In genomic region chr4:5399790-5400421, GRCh38 we compare ENCODE assay signal across 8 cellular contexts.
A peak's percentile ranks its signal among the peaks of the same experiment; 100 is the strongest.
DNase-seq lines count a peak whose midpoint lies in the region; ATAC-seq, FAIRE-seq and TF ChIP-seq lines count a peak whose summit lies in the region.

No MANE protein-coding gene starts in this region.

- H3K4me1 ChIP-seq in A549 (no peaks in the 10 kb centered on the region), RWPE2 (ENCODE audit: insufficient read depth, poor library complexity, severe bottlenecking) (no peaks in the 10 kb centered on the region)

- peaks cover 4% of the 10 kb centered on the region for H3K9me3 Mint-ChIP-seq in activated CD8-positive, alpha-beta memory T cell treated with anti-CD3 and anti-CD28 coated beads, Interleukin-2, amount 10 ng/mL, durations not matched to agents 7 days and 5 days (ENCODE audit: low read depth)
- H3K9me3 Mint-ChIP-seq in activated naive CD4-positive, alpha-beta T cell treated with anti-CD3 and anti-CD28 coated beads, Interleukin-2, amount 10 ng/mL, durations not matched to agents 7 days and 5 days = peaks cover 8% of the 10 kb centered on the region

- H3K27me3 ChIP-seq in RWPE2 (ENCODE audit: insufficient read depth, poor library complexity, severe bottlenecking) = peaks cover 4% of the 10 kb centered on the region

- TF ChIP-seq POLR2A in A549 (IDR thresholded peaks at IDR 0.05; ENCODE audit: low read length) = no peak

- H3K4me2 ChIP-seq in A549 = no peak overlapping the region

- peak; percentile 35 to 53; a peak in 3 of 5 replicates for TF ChIP-seq RAD21 in A549 (conservative IDR thresholded peaks at IDR 0.05 in 1 of 2, IDR thresholded peaks at IDR 0.05 in 1 of 2)

- peak in 1 of 2 experiments; percentile 79; a peak in 3 of 6 replicates for ATAC-seq in A549
- peak; percentile 46 for ATAC-seq in GM18867 (IDR thresholded peaks at IDR 0.05; ENCODE audit: unreplicated experiment)
- peak; percentile 27; the same call in 1 of the 3 replicates for ATAC-seq in RWPE2 (ENCODE audit: low read depth)
- ATAC-seq in HG03175 (IDR thresholded peaks at IDR 0.05; ENCODE audit: unreplicated experiment) = no peak
- no peak for ATAC-seq in activated CD8-positive, alpha-beta memory T cell treated with anti-CD3 and anti-CD28 coated beads, Interleukin-2, amount 10 ng/mL, durations not matched to agents 7 days and 5 days

- peak; percentile 49 for TF ChIP-seq CTCF in A549 (IDR thresholded peaks at IDR 0.05)
- TF ChIP-seq CTCF in RWPE2 (IDR thresholded peaks at IDR 0.05; ENCODE audit: poor library complexity, severe bottlenecking) = peak; percentile 70

- POLR2A ChIA-PET in A549 (lab: Yijun Ruan, JAX) = no interaction called here

- CTCF ChIA-PET in A549 (lab: Yijun Ruan, JAX) = interaction anchor here (0.6 to 1.8 kb wide), 25 partner anchors 9 to 597 kb away, joined by 3 to 8 read pairs (median 4); partner anchors contain the start of gene EVC2
- CTCF ChIA-PET in activated CD8-positive, alpha-beta memory T cell treated with anti-CD3 and anti-CD28 coated beads, Interleukin-2, amount 10 ng/mL, durations not matched to agents 7 days and 5 days (lab: Charles Lee) = interaction anchor here (1.0 kb wide), 1 partner anchor 9 kb away, joined by 3 read pairs; no protein-coding TSS in a partner anchor
- CTCF ChIA-PET in activated naive CD4-positive, alpha-beta T cell treated with anti-CD3 and anti-CD28 coated beads, Interleukin-2, amount 10 ng/mL, durations not matched to agents 7 days and 5 days (lab: Charles Lee) = no interaction called here

- H3K4me3 ChIP-seq in A549 (no peak overlapping the region), RWPE2 (ENCODE audit: severe bottlenecking) (no peak overlapping the region)

- no peaks in the 10 kb centered on the region for H3K36me3 ChIP-seq in RWPE2 (ENCODE audit: low read depth)

- H3K27ac ChIP-seq in A549 = no peak overlapping the region
- H3K27ac ChIP-seq in RWPE2 (ENCODE audit: poor library complexity, severe bottlenecking) = no peak overlapping the region

- H3K9me3 ChIP-seq in A549 (no peaks in the 10 kb centered on the region; the same call in 1 of the 3 replicates), RWPE2 (ENCODE audit: severe bottlenecking) (no peaks in the 10 kb centered on the region)

- no peaks in the 10 kb centered on the region for H3K36me3 Mint-ChIP-seq in activated CD8-positive, alpha-beta memory T cell treated with anti-CD3 and anti-CD28 coated beads, Interleukin-2, amount 10 ng/mL, durations not matched to agents 7 days and 5 days
- no peaks in the 10 kb centered on the region for H3K36me3 Mint-ChIP-seq in activated naive CD4-positive, alpha-beta T cell treated with anti-CD3 and anti-CD28 coated beads, Interleukin-2, amount 10 ng/mL, durations not matched to agents 7 days and 5 days

- WGBS in A549 (ENCODE audit: missing lambda C conversion rate) = 69% methylated on average over 8 of the region's 8 CpGs

- TF ChIP-seq EP300 in A549 (IDR thresholded peaks at IDR 0.05) = no peak

- no peaks in the 10 kb centered on the region for H3K4me1 Mint-ChIP-seq in activated CD8-positive, alpha-beta memory T cell treated with anti-CD3 and anti-CD28 coated beads, Interleukin-2, amount 10 ng/mL, durations not matched to agents 7 days and 5 days
- H3K4me1 Mint-ChIP-seq in activated naive CD4-positive, alpha-beta T cell treated with anti-CD3 and anti-CD28 coated beads, Interleukin-2, amount 10 ng/mL, durations not matched to agents 7 days and 5 days = no peaks in the 10 kb centered on the region

- no peak overlapping the region for H3K4me3 Mint-ChIP-seq in activated CD8-positive, alpha-beta memory T cell treated with anti-CD3 and anti-CD28 coated beads, Interleukin-2, amount 10 ng/mL, durations not matched to agents 7 days and 5 days
- no peak overlapping the region for H3K4me3 Mint-ChIP-seq in activated naive CD4-positive, alpha-beta T cell treated with anti-CD3 and anti-CD28 coated beads, Interleukin-2, amount 10 ng/mL, durations not matched to agents 7 days and 5 days

- H3K27ac Mint-ChIP-seq in activated CD8-positive, alpha-beta memory T cell treated with anti-CD3 and anti-CD28 coated beads, Interleukin-2, amount 10 ng/mL, durations not matched to agents 7 days and 5 days = no peak overlapping the region
- no peak overlapping the region for H3K27ac Mint-ChIP-seq in activated naive CD4-positive, alpha-beta T cell treated with anti-CD3 and anti-CD28 coated beads, Interleukin-2, amount 10 ng/mL, durations not matched to agents 7 days and 5 days

- no peak for FAIRE-seq in A549 (lab: Jason Lieb, UNC)

- no peaks in the 10 kb centered on the region for H3K27me3 Mint-ChIP-seq in activated CD8-positive, alpha-beta memory T cell treated with anti-CD3 and anti-CD28 coated beads, Interleukin-2, amount 10 ng/mL, durations not matched to agents 7 days and 5 days
- no peaks in the 10 kb centered on the region for H3K27me3 Mint-ChIP-seq in activated naive CD4-positive, alpha-beta T cell treated with anti-CD3 and anti-CD28 coated beads, Interleukin-2, amount 10 ng/mL, durations not matched to agents 7 days and 5 days

- DNase-seq in A549 (ENCODE audit: low read depth in 1 of 2, low spot score in 1 of 2) (peak; percentile 24 to 36), RWPE2 (ENCODE audit: low spot score) (no peak), glomerular visceral epithelial cell (ENCODE audit: extremely low spot score) (peak; percentile 31), HuH-7.5 (ENCODE audit: low spot score) (no peak)
- DNase-seq in activated CD8-positive, alpha-beta memory T cell treated with anti-CD3 and anti-CD28 coated beads, Interleukin-2, amount 10 ng/mL, durations not matched to agents 7 days and 5 days = no peak
- no peak for DNase-seq in activated naive CD4-positive, alpha-beta T cell treated with anti-CD3 and anti-CD28 coated beads, Interleukin-2, amount 10 ng/mL, durations not matched to agents 7 days and 5 days

TF ChIP-seq in A549, 52 proteins besides CTCF, POLR2A, EP300 and RAD21:
- TF ChIP-seq ZFP36 (IDR thresholded peaks at IDR 0.05; ENCODE audit: borderline replicate concordance, partially characterized antibody) (no peak), HES2 (IDR thresholded peaks at IDR 0.05) (no peak), EHMT2 (IDR thresholded peaks at IDR 0.05; ENCODE audit: low read depth) (no peak), FOSL2 (IDR thresholded peaks at IDR 0.05) (no peak), FOSL2 (CRISPR knock-in tag; IDR thresholded peaks at IDR 0.05) (no peak), RCOR1 (IDR thresholded peaks at IDR 0.05; ENCODE audit: low read depth, low read length) (no peak), SMC3 (IDR thresholded peaks at IDR 0.05) (peak; percentile 43), KDM5A (IDR thresholded peaks at IDR 0.05) (no peak)

Comparison
In these comparisons a context has a peak if more than half of its experiments do, and no peak if none do; other contexts are left out.
1. ATAC-seq: peak in GM18867 (single experiment) and RWPE2 (single experiment); none in HG03175 (single experiment) and activated CD8-positive, alpha-beta memory T cell treated with anti-CD3 and anti-CD28 coated beads, Interleukin-2, amount 10 ng/mL, durations not matched to agents 7 days and 5 days (single experiment).
2. DNase-seq: peak in A549 (2 of 2) and glomerular visceral epithelial cell (single experiment); none in RWPE2 (single experiment), HuH-7.5 (single experiment), activated CD8-positive, alpha-beta memory T cell treated with anti-CD3 and anti-CD28 coated beads, Interleukin-2, amount 10 ng/mL, durations not matched to agents 7 days and 5 days (single experiment) and activated naive CD4-positive, alpha-beta T cell treated with anti-CD3 and anti-CD28 coated beads, Interleukin-2, amount 10 ng/mL, durations not matched to agents 7 days and 5 days (single experiment).